8 cellular contexts compared by ENCODE assay signal in the genomic region with DNA sequence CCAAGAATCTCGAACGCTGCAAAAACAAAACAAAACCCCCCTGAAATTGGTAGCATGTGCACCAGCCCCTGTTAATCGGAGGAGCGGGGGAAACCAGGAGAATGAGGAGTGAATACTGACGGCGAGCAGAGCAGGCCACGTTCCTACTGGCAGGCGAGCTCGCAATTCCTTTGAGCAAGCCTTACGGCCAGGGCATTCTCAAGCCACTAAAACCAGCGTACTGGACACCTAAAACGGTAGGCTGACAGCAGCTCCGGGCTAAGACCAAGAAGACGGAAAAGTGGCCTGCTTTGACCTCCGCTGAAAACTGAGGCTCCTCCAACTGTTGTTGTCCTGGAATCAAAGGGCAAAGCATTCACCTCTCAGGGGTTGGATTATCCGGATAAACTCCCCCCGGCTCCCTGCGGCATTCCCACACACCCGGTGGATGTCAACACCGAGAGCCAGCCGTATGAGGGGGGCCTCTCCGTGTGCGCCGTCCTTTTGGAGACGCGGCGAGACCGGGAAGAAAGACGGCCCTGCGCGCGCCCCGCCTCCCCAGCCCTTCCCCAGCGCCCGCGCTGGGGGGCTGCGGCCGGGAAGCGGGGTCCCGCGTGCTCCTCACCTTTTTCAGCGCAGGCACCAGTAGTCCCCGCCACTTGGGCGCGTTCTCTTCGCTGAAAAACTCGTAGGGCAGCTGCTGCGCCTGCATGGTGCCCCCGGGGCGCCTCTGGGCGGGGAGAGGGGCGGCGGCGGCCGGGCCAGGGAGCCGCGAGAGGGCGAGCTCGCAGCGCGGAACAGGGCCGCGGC. TPM values are rescaled to one million over a fixed set of nuclear protein-coding genes. Genes with fewer than 3 reads are reported as not detected.
DNase-seq lines count a peak whose midpoint lies in the region; ATAC-seq and TF ChIP-seq lines count a peak whose summit lies in the region.

No MANE protein-coding gene starts in this region.

- H3K27me3 Mint-ChIP-seq in activated T-helper 1 cell treated with anti-CD3 and anti-CD28 coated beads, Interleukin-12 subunit alpha, Interleukin-12 subunit beta, Interleukin-2, Interleukin-4 antibody, amounts not matched to agents 30 ng/mL and 10 ng/mL and 1 ng/mL, durations not matched to agents 14 hours and 24 hours and 36 hours (ENCODE audit: insufficient read depth): no peaks in the 10 kb centered on the region
- no peaks in the 10 kb centered on the region for H3K27me3 Mint-ChIP-seq in naive thymus-derived CD4-positive, alpha-beta T cell

- peak overlapping the region; percentile 79 for H3K9ac ChIP-seq in NT2/D1 (ENCODE audit: insufficient read length, low read depth)
- H3K9ac ChIP-seq in subcutaneous abdominal adipose tissue (ENCODE audit: low read length in 5 of 5): peak overlapping the region; percentile 76 to 97 (median 96)

- H3K4me3 Mint-ChIP-seq in activated T-helper 1 cell treated with anti-CD3 and anti-CD28 coated beads, Interleukin-12 subunit alpha, Interleukin-12 subunit beta, Interleukin-2, Interleukin-4 antibody, amounts not matched to agents 30 ng/mL and 10 ng/mL and 1 ng/mL, durations not matched to agents 14 hours and 24 hours and 36 hours: peak overlapping the region; percentile 95
- H3K4me3 Mint-ChIP-seq in naive thymus-derived CD4-positive, alpha-beta T cell: peak overlapping the region; percentile 86 to 97 (median 94)

- H3K36me3 ChIP-seq in BJ (ENCODE audit: control insufficient read depth, insufficient read depth, low read length) (no peaks in the 10 kb centered on the region), NT2/D1 (ENCODE audit: insufficient read depth, insufficient read length, low read length) (peaks cover 7% of the 10 kb centered on the region), subcutaneous abdominal adipose tissue (ENCODE audit: control insufficient read depth in 5 of 5, insufficient read depth in 5 of 5, low read length in 5 of 5) (peaks cover 0 to 6% (median 3%) of the 10 kb centered on the region in 5 donors)
- no peaks in the 10 kb centered on the region for H3K36me3 ChIP-seq in naive thymus-derived CD4-positive, alpha-beta T cell (ENCODE audit: control insufficient read depth in 2 of 3, insufficient read depth in 3 of 3, low read length in 3 of 3)

- H3K36me3 Mint-ChIP-seq in activated T-helper 1 cell treated with anti-CD3 and anti-CD28 coated beads, Interleukin-12 subunit alpha, Interleukin-12 subunit beta, Interleukin-2, Interleukin-4 antibody, amounts not matched to agents 30 ng/mL and 10 ng/mL and 1 ng/mL, durations not matched to agents 14 hours and 24 hours and 36 hours (ENCODE audit: low read depth): peaks cover 35% of the 10 kb centered on the region
- H3K36me3 Mint-ChIP-seq in naive thymus-derived CD4-positive, alpha-beta T cell: peaks cover 0 to 54% (median 14%) of the 10 kb centered on the region in 5 donors

- H3K4me1 Mint-ChIP-seq in activated T-helper 1 cell treated with anti-CD3 and anti-CD28 coated beads, Interleukin-12 subunit alpha, Interleukin-12 subunit beta, Interleukin-2, Interleukin-4 antibody, amounts not matched to agents 30 ng/mL and 10 ng/mL and 1 ng/mL, durations not matched to agents 14 hours and 24 hours and 36 hours (ENCODE audit: low read depth): peaks cover 69% of the 10 kb centered on the region
- peaks cover 37 to 79% (median 66%) of the 10 kb centered on the region in 7 donors for H3K4me1 Mint-ChIP-seq in naive thymus-derived CD4-positive, alpha-beta T cell

- intact Hi-C loops in activated T-helper 1 cell treated with anti-CD3 and anti-CD28 coated beads, Interleukin-12 subunit alpha, Interleukin-12 subunit beta, Interleukin-2, Interleukin-4 antibody, amounts not matched to agents 30 ng/mL and 10 ng/mL and 1 ng/mL, durations not matched to agents 14 hours and 24 hours and 36 hours (cut with micrococcal nuclease): loop anchor here (1.0 to 5.0 kb wide), 7 partner anchors 19 to 743 kb away; partner anchors contain the start of genes ATL2 and MAP4K3
- intact Hi-C loops in naive thymus-derived CD4-positive, alpha-beta T cell (cut with micrococcal nuclease): loop anchor here (2.0 to 10.0 kb wide), 15 partner anchors 15 to 1795 kb away; partner anchors contain the start of genes GALM (in 2 of the 2), HNRNPLL (in 2 of the 2), MAP4K3 (in 2 of the 2) and ATL2 (in 1 of the 2)

- no peaks in the 10 kb centered on the region for H3K4me1 ChIP-seq in NT2/D1 (ENCODE audit: insufficient read depth, insufficient read length)
- peaks cover 27 to 31% of the 10 kb centered on the region in 2 donors for H3K4me1 ChIP-seq in naive thymus-derived CD4-positive, alpha-beta T cell (ENCODE audit: control insufficient read depth in 2 of 2, insufficient read depth in 2 of 2, low read length in 2 of 2)
- H3K4me1 ChIP-seq in subcutaneous abdominal adipose tissue (ENCODE audit: control insufficient read depth in 5 of 5, insufficient read depth in 5 of 5, low read length in 5 of 5): peaks cover 4 to 60% (median 48%) of the 10 kb centered on the region in 5 donors

- DNase-seq in BJ (ENCODE audit: low read depth) (no peak), NT2/D1 (ENCODE audit: low read depth, low spot score) (peak; percentile 15), fibroblast of gingiva (ENCODE audit: low read depth) (peak; percentile 58)
- DNase-seq in activated T-helper 1 cell treated with anti-CD3 and anti-CD28 coated beads, Interleukin-12 subunit alpha, Interleukin-12 subunit beta, Interleukin-2, Interleukin-4 antibody, amounts not matched to agents 30 ng/mL and 10 ng/mL and 1 ng/mL, durations not matched to agents 14 hours and 24 hours and 36 hours (ENCODE audit: low spot score): peak; percentile 51
- DNase-seq in naive thymus-derived CD4-positive, alpha-beta T cell: peak in 8 of 9 donors; percentile 38 to 59 (median 51)

- CTCF ChIA-PET in BJ (lab: Yijun Ruan, JAX): interaction anchor here (0.5 to 4.5 kb wide), 9 partner anchors 8 to 109 kb away, joined by 3 to 56 read pairs (median 5); no protein-coding TSS in a partner anchor
- CTCF ChIA-PET in naive thymus-derived CD4-positive, alpha-beta T cell (lab: Charles Lee): interaction anchor here (0.6 to 4.3 kb wide), 11 partner anchors 9 to 115 kb away, joined by 3 to 103 read pairs (median 3); no protein-coding TSS in a partner anchor

- POLR2A ChIA-PET in BJ (lab: Charles Lee): no interaction called here
- POLR2A ChIA-PET in naive thymus-derived CD4-positive, alpha-beta T cell (lab: Charles Lee): interaction anchor here (0.5 to 5.0 kb wide), 21 partner anchors 10 to 370 kb away, joined by 3 to 86 read pairs (median 4); partner anchors contain the start of gene SRSF7

- H3K4me3 ChIP-seq in BJ (ENCODE audit: low read depth, low read length) (peak overlapping the region; percentile 56), NT2/D1 (ENCODE audit: insufficient read length, low read depth) (peak overlapping the region; percentile 48), subcutaneous abdominal adipose tissue (ENCODE audit: low read depth in 1 of 5, low read length in 5 of 5) (peak overlapping the region; percentile 84 to 98 (median 92))
- peak overlapping the region; percentile 72 for H3K4me3 ChIP-seq in naive thymus-derived CD4-positive, alpha-beta T cell (ENCODE audit: low read length)

- peak overlapping the region; percentile 93 for H3K27ac Mint-ChIP-seq in activated T-helper 1 cell treated with anti-CD3 and anti-CD28 coated beads, Interleukin-12 subunit alpha, Interleukin-12 subunit beta, Interleukin-2, Interleukin-4 antibody, amounts not matched to agents 30 ng/mL and 10 ng/mL and 1 ng/mL, durations not matched to agents 14 hours and 24 hours and 36 hours
- peak overlapping the region; percentile 87 to 97 (median 90) for H3K27ac Mint-ChIP-seq in naive thymus-derived CD4-positive, alpha-beta T cell

- peak overlapping the region; percentile 93 for H3K27ac ChIP-seq in naive thymus-derived CD4-positive, alpha-beta T cell (ENCODE audit: low read depth, low read length)
- H3K27ac ChIP-seq in subcutaneous abdominal adipose tissue (ENCODE audit: low read depth, low read length): peak overlapping the region; percentile 84

- ATAC-seq in GM18907 (IDR thresholded peaks at IDR 0.05; ENCODE audit: unreplicated experiment): peak; percentile 42
- ATAC-seq in HG03139 (IDR thresholded peaks at IDR 0.05; ENCODE audit: unreplicated experiment): peak; percentile 36
- peak; percentile 43 for ATAC-seq in naive thymus-derived CD4-positive, alpha-beta T cell

- TF ChIP-seq CTCF in BJ (IDR thresholded peaks at IDR 0.05; ENCODE audit: insufficient read depth, low read depth, low read length): peak; percentile 15; the same call in 1 of the 2 replicates

- H3K9me3 Mint-ChIP-seq in activated T-helper 1 cell treated with anti-CD3 and anti-CD28 coated beads, Interleukin-12 subunit alpha, Interleukin-12 subunit beta, Interleukin-2, Interleukin-4 antibody, amounts not matched to agents 30 ng/mL and 10 ng/mL and 1 ng/mL, durations not matched to agents 14 hours and 24 hours and 36 hours: no peaks in the 10 kb centered on the region
- H3K9me3 Mint-ChIP-seq in naive thymus-derived CD4-positive, alpha-beta T cell: no peaks in the 10 kb centered on the region

- no peaks in the 10 kb centered on the region for H3K27me3 ChIP-seq in BJ (ENCODE audit: control insufficient read depth, insufficient read depth, low read length)
- H3K27me3 ChIP-seq in NT2/D1 (ENCODE audit: insufficient read depth, insufficient read length): no peaks in the 10 kb centered on the region
- H3K27me3 ChIP-seq in naive thymus-derived CD4-positive, alpha-beta T cell (ENCODE audit: control insufficient read depth in 2 of 2, insufficient read depth in 2 of 2, low read length in 2 of 2): no peaks in the 10 kb centered on the region
- H3K27me3 ChIP-seq in subcutaneous abdominal adipose tissue (ENCODE audit: control insufficient read depth in 5 of 5, insufficient read depth in 4 of 5, low read length in 5 of 5): no peaks in the 10 kb centered on the region

- H3K9me3 ChIP-seq in NT2/D1 (ENCODE audit: insufficient read depth, low read length): no peaks in the 10 kb centered on the region
- H3K9me3 ChIP-seq in naive thymus-derived CD4-positive, alpha-beta T cell (ENCODE audit: control insufficient read depth in 2 of 3, low read length in 3 of 3): no peaks in the 10 kb centered on the region
- H3K9me3 ChIP-seq in subcutaneous abdominal adipose tissue (ENCODE audit: control insufficient read depth in 5 of 5, low read length in 5 of 5): no peaks in the 10 kb centered on the region

RNA-seq across cellular contexts. Expression of gene SOS1, which starts 0.9 kb away (rescaled TPM):
- polyA plus RNA-seq in BJ (2011; rRNA removed): 12.9 and 23.3 TPM in 2 replicates
- polyA minus RNA-seq in BJ (2011; rRNA and poly(A)+ RNA removed): 14.0 and 19.8 TPM in 2 replicates
- 55.1 and 61.0 TPM in 2 replicates for total RNA-seq in activated T-helper 1 cell treated with anti-CD3 and anti-CD28 coated beads, Interleukin-12 subunit alpha, Interleukin-12 subunit beta, Interleukin-2, Interleukin-4 antibody, amounts not matched to agents 30 ng/mL and 10 ng/mL and 1 ng/mL, durations not matched to agents 14 hours and 24 hours and 36 hours
- 100 to 1,000 TPM in 1 of 5 experiments, 10 to 100 TPM in 4; 34.6 to 323 (median 55.5) TPM for total RNA-seq in naive thymus-derived CD4-positive, alpha-beta T cell
- 1 to 10 TPM; 6.3 to 8.4 TPM for polyA plus RNA-seq in naive thymus-derived CD4-positive, alpha-beta T cell
